ENCODE assay signal across 15 cellular contexts in the genomic region with DNA sequence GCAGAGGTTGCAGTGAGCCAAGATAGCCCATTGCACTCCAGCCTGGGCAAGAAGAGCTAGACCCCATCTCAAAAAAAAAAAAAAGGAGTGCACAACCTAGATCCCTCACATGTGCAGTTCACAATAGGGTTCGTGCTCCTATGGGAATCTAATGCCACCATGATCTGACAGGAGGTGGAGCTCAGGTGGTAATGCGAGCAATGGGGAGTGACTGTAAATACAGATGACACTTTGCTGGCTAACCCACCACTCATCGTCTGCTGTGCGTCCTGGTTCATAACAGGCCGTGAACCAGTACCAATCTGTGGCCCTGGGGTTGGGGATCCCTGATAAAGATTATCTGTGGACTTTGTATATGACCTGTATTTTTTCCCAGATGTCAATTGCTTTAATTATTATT. TPM values are rescaled to one million over a fixed set of nuclear protein-coding genes. Genes with fewer than 3 reads are reported as not detected.
DNase-seq lines count a peak whose midpoint lies in the region; ATAC-seq and TF ChIP-seq lines count a peak whose summit lies in the region.
"Had no signal": no experiment of that assay in that cellular context is flagged by ENCODE, and none has a peak within 500 bp of the region (broad histone marks: within the 10 kb centered on the region; RNA-seq: fewer than 3 reads in every experiment).

No MANE protein-coding gene starts in this region.

- H3K27me3 Mint-ChIP-seq in naive B cell, result no peaks in the 10 kb centered on the region
- H3K27me3 Mint-ChIP-seq in activated naive CD8-positive, alpha-beta T cell treated with anti-CD3 and anti-CD28 coated beads for 36 hours, result no peaks in the 10 kb centered on the region
- H3K27me3 Mint-ChIP-seq: CD4-positive, alpha-beta T cell had no signal

- POLR2A ChIA-PET in HEK293 (lab: Yijun Ruan, JAX), result no interaction called here

- H3K27ac ChIP-seq in HEK293 (ENCODE audit: extremely low read depth, low read depth, low read length) (no peak overlapping the region), esophagus squamous epithelium (no peak overlapping the region)
- H3K27ac ChIP-seq: BLaER1 treated with 17β-estradiol and CSF1 and Interleukin-3, amounts not matched to agents 10 nM and 100 nM; C4-2B had no signal

- ATAC-seq in naive B cell (ENCODE audit: low read depth in 2 of 2), result no peak
- no peak for ATAC-seq in GM21737 (IDR thresholded peaks at IDR 0.05; ENCODE audit: unreplicated experiment)
- ATAC-seq: CD8-positive, alpha-beta T cell had no signal

- peaks cover 6 to 8% of the 10 kb centered on the region in 2 donors for H3K36me3 Mint-ChIP-seq in naive B cell
- H3K36me3 Mint-ChIP-seq in activated naive CD8-positive, alpha-beta T cell treated with anti-CD3 and anti-CD28 coated beads for 36 hours, result peaks cover 10% of the 10 kb centered on the region

- H3K4me1 Mint-ChIP-seq in naive B cell, result peaks cover 26 to 43% (median 40%) of the 10 kb centered on the region in 3 donors
- H3K4me1 Mint-ChIP-seq in activated naive CD8-positive, alpha-beta T cell treated with anti-CD3 and anti-CD28 coated beads for 36 hours, result peaks cover 18% of the 10 kb centered on the region

- no peak for TF ChIP-seq POLR2A in esophagus squamous epithelium (IDR thresholded peaks at IDR 0.05)

- no peaks in the 10 kb centered on the region for H3K27me3 ChIP-seq in esophagus squamous epithelium
- H3K27me3 ChIP-seq: BLaER1 treated with 17β-estradiol and CSF1 and Interleukin-3, amounts not matched to agents 10 nM and 100 nM had no signal

- intact Hi-C loops in esophagus squamous epithelium (cut with DNase I), result no loop called here

- no peak for DNase-seq in naive B cell
- no peak for DNase-seq in esophagus squamous epithelium (lab: John Stamatoyannopoulos, UW)
- DNase-seq in activated naive CD8-positive, alpha-beta T cell treated with anti-CD3 and anti-CD28 coated beads for 36 hours, result no peak
- DNase-seq: 8988T; ACHN; Caco-2; Calu3; CD4-positive, alpha-beta T cell; CD8-positive, alpha-beta T cell; DMS79 treated with DMSO at 0.1 percent for 48 hours; GF-D8 had no signal

- no peak overlapping the region for H3K4me3 Mint-ChIP-seq in naive B cell
- H3K4me3 Mint-ChIP-seq in activated naive CD8-positive, alpha-beta T cell treated with anti-CD3 and anti-CD28 coated beads for 36 hours, result no peak overlapping the region
- H3K4me3 Mint-ChIP-seq: CD4-positive, alpha-beta T cell; CD8-positive, alpha-beta T cell had no signal

- CTCF ChIA-PET in HEK293 (lab: Yijun Ruan, JAX), result no interaction called here

- peaks cover 13 to 49% of the 10 kb centered on the region in 2 experiments; a peak in 2 of 3 replicates for H3K36me3 ChIP-seq in HEK293 (ENCODE audit: control insufficient read depth in 2 of 2, insufficient read depth in 1 of 2, low read length in 2 of 2)
- peaks cover 0 to 78% (median 21%) of the 10 kb centered on the region in 3 donors for H3K36me3 ChIP-seq in esophagus squamous epithelium

- no peaks in the 10 kb centered on the region for H3K9me3 ChIP-seq in HEK293 (ENCODE audit: control insufficient read depth, insufficient read depth, low read depth, low read length)
- H3K9me3 ChIP-seq in esophagus squamous epithelium, result no peaks in the 10 kb centered on the region
- H3K9me3 ChIP-seq: BLaER1 treated with 17β-estradiol and CSF1 and Interleukin-3, amounts not matched to agents 10 nM and 100 nM; Caco-2 had no signal

- H3K4me1 ChIP-seq in HEK293 (ENCODE audit: control insufficient read depth, insufficient read depth, low read length), result no peaks in the 10 kb centered on the region
- H3K4me1 ChIP-seq in esophagus squamous epithelium, result no peaks in the 10 kb centered on the region
- H3K4me1 ChIP-seq: Caco-2 had no signal

- H3K9me3 Mint-ChIP-seq in naive B cell, result no peaks in the 10 kb centered on the region
- H3K9me3 Mint-ChIP-seq in activated naive CD8-positive, alpha-beta T cell treated with anti-CD3 and anti-CD28 coated beads for 36 hours, result no peaks in the 10 kb centered on the region
- H3K9me3 Mint-ChIP-seq: CD4-positive, alpha-beta T cell; CD8-positive, alpha-beta T cell had no signal

- TF ChIP-seq CTCF in HEK293 (tag by site-specific recombination; IDR thresholded peaks at IDR 0.05), result no peak
- no peak for TF ChIP-seq CTCF in esophagus squamous epithelium (IDR thresholded peaks at IDR 0.05)

- peak overlapping the region; percentile 57 to 75 (median 64) for H3K27ac Mint-ChIP-seq in naive B cell
- no peak overlapping the region for H3K27ac Mint-ChIP-seq in activated naive CD8-positive, alpha-beta T cell treated with anti-CD3 and anti-CD28 coated beads for 36 hours
- H3K27ac Mint-ChIP-seq: CD4-positive, alpha-beta T cell; CD8-positive, alpha-beta T cell had no signal

- 94% methylated on average over 5 of the region's 5 CpGs for WGBS in esophagus squamous epithelium, 2 donors

- H3K4me3 ChIP-seq in HEK293 (ENCODE audit: low read depth, low read length), result no peak overlapping the region
- no peak overlapping the region for H3K4me3 ChIP-seq in esophagus squamous epithelium
- H3K4me3 ChIP-seq: BLaER1 treated with 17β-estradiol and CSF1 and Interleukin-3, amounts not matched to agents 10 nM and 100 nM had no signal

TF ChIP-seq in HEK293, 187 proteins besides CTCF, POLR2A, EP300 and RAD21:
- TF ChIP-seq ZNF311 (tag by site-specific recombination; IDR thresholded peaks at IDR 0.05; ENCODE audit: borderline replicate concordance) (no peak), ZNF610 (tag by site-specific recombination; IDR thresholded peaks at IDR 0.05; ENCODE audit: borderline replicate concordance) (peak; percentile 95)
- TF ChIP-seq, protein P1, sequence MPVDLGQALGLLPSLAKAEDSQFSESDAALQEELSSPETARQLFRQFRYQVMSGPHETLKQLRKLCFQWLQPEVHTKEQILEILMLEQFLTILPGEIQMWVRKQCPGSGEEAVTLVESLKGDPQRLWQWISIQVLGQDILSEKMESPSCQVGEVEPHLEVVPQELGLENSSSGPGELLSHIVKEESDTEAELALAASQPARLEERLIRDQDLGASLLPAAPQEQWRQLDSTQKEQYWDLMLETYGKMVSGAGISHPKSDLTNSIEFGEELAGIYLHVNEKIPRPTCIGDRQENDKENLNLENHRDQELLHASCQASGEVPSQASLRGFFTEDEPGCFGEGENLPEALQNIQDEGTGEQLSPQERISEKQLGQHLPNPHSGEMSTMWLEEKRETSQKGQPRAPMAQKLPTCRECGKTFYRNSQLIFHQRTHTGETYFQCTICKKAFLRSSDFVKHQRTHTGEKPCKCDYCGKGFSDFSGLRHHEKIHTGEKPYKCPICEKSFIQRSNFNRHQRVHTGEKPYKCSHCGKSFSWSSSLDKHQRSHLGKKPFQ (tag by site-specific recombination; IDR thresholded peaks at IDR 0.05), result no peak

RNA-seq across cellular contexts. Expression of a gene that starts 16.7 kb away (rescaled TPM):
- polyA plus RNA-seq in naive B cell (ENCODE audit: low read depth in 6 of 6), result 10 to 100 TPM; 62.0 to 87.5 (median 70.8) TPM
- 10 to 100 TPM; 32.3 to 48.1 (median 43.8) TPM for total RNA-seq in esophagus squamous epithelium
- 10 to 100 TPM; 48.6 to 51.9 TPM for total RNA-seq in activated naive CD8-positive, alpha-beta T cell treated with anti-CD3 and anti-CD28 coated beads for 36 hours
